In the genomic region with DNA sequence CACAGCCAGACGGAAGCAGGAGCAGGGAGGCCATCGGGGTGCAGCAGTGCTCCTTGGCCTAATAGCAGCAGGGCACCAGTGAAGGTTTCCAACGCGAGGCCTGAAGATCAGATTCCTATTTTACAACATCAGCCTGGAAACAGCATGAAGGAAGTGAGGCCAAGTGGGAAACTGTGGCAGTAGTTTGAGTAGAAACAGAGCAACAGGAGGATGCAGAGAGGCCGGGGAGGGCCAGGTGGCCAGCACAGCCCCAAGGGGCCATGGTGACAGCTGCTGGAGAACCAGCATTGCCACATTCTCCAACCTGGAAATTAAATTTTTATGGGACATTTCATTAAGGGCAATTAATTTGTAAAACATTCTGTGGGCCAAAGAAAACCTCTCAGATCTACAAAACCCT, we compare ENCODE assay signal across 1 cellular context.
TF ChIP-seq lines count a peak whose summit lies in the region.

No MANE protein-coding gene starts in this region.

TF ChIP-seq in IMR-90, 13 proteins besides CTCF, POLR2A, EP300 and RAD21:
- no peak for TF ChIP-seq CHD1 (IDR thresholded peaks at IDR 0.05; ENCODE audit: low read depth, low read length)
- TF ChIP-seq RFX5 (IDR thresholded peaks at IDR 0.05; ENCODE audit: low read depth, low read length): no peak
- no peak for TF ChIP-seq MXI1 (IDR thresholded peaks at IDR 0.05; ENCODE audit: borderline replicate concordance, low read depth, low read length)
- TF ChIP-seq NFE2L2 (IDR thresholded peaks at IDR 0.05; ENCODE audit: low read depth, low read length): no peak
- TF ChIP-seq, protein P1, sequence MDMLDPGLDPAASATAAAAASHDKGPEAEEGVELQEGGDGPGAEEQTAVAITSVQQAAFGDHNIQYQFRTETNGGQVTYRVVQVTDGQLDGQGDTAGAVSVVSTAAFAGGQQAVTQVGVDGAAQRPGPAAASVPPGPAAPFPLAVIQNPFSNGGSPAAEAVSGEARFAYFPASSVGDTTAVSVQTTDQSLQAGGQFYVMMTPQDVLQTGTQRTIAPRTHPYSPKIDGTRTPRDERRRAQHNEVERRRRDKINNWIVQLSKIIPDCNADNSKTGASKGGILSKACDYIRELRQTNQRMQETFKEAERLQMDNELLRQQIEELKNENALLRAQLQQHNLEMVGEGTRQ (IDR thresholded peaks at IDR 0.05; ENCODE audit: low read depth, low read length): no peak
- TF ChIP-seq, protein P2, sequence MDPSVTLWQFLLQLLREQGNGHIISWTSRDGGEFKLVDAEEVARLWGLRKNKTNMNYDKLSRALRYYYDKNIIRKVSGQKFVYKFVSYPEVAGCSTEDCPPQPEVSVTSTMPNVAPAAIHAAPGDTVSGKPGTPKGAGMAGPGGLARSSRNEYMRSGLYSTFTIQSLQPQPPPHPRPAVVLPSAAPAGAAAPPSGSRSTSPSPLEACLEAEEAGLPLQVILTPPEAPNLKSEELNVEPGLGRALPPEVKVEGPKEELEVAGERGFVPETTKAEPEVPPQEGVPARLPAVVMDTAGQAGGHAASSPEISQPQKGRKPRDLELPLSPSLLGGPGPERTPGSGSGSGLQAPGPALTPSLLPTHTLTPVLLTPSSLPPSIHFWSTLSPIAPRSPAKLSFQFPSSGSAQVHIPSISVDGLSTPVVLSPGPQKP (IDR thresholded peaks at IDR 0.05; ENCODE audit: borderline replicate concordance, low read depth, low read length): no peak
- TF ChIP-seq MAZ (IDR thresholded peaks at IDR 0.05; ENCODE audit: borderline replicate concordance, low read depth, low read length): no peak
